ENCODE assay signal across 8 cellular contexts in the genomic region with DNA sequence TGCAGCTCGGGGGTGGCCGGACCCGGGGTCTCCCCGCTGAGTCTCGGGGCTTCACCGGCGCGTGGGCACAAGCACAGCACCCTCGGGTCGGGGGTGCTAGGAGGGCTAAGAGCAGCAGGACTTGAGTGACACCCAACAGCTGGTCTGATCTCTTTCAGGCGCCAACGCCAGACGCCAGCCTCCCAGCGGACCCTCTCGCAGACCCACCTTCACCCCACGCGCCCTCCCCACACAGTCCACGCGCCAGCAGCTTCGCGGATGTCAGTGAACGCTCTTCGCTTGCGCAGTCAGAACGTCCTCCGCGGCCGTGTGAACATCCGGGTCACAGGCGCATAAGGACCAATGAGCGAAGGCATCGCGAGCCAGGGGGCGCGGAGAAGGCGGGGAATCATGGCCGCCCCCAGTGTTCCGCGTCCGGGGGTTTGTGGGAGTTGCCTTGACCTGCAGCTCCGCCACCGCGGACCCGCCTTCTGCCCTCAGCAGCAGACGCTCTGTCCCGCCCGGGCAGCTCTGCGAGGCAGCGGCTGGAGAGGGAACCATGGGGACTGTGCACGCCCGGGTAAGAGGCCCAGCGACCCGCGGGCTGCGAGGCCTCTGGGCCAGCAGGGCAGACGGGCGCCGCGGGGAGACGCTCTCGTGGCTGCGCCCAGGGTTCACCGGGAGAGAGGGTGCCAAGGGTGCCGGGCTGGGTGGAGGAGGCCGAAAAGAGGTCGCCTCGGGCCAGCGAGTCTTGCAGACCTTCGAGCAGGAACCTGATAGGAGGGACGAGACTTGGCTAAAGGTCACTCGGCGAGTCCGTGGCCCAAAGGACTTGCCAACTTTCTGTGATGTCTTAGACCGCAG. TPM values are rescaled to one million over a fixed set of nuclear protein-coding genes. Genes with fewer than 3 reads are reported as not detected.
DNase-seq lines count a peak whose midpoint lies in the region; ATAC-seq and TF ChIP-seq lines count a peak whose summit lies in the region.

SAMM50 (plus strand) TSS at position 403 of the 843 bp plus-strand sequence; CDS start at position 539, 136 bp downstream.

- WGBS in adrenal gland, 4 donors: 0 to 1% (median 0%) methylated on average over 25 to 74 of the region's 74 CpGs
- 0 to 1% (median 0%) methylated on average over 51 to 74 of the region's 74 CpGs for WGBS in heart left ventricle, 4 donors
- 0 to 1% methylated on average over 19 to 59 of the region's 74 CpGs for WGBS in upper lobe of left lung, 2 donors

- intact Hi-C loops in adrenal gland (cut with DNase I) (no loop called here), heart left ventricle (cut with DNase I) (no loop called here), posterior cingulate gyrus (cut with DNase I) (no loop called here)

- no peaks in the 10 kb centered on the region for H3K36me3 ChIP-seq in adrenal gland (replicated peaks in 1 of 2)
- H3K36me3 ChIP-seq in heart left ventricle: no peaks in the 10 kb centered on the region
- no peaks in the 10 kb centered on the region for H3K36me3 ChIP-seq in upper lobe of left lung

- ATAC-seq in HG02678 (IDR thresholded peaks at IDR 0.05; ENCODE audit: unreplicated experiment): peak; percentile 95
- ATAC-seq in heart left ventricle: peak; percentile 97 to 100 (median 98)
- peak; percentile 96 to 99 for ATAC-seq in upper lobe of left lung (ENCODE audit: low FRiP score in 2 of 2)

- H3K4me3 ChIP-seq in GM12865 (ENCODE audit: low read depth, low read length): peak within 1 kb of the TSS; percentile 99
- H3K4me3 ChIP-seq in adrenal gland: peak within 1 kb of the TSS; percentile 11 to 95 (median 53)
- peak within 1 kb of the TSS; percentile 52 to 97 (median 84) for H3K4me3 ChIP-seq in heart left ventricle
- H3K4me3 ChIP-seq in upper lobe of left lung: peak within 1 kb of the TSS; percentile 81 to 98 (median 90)

- DNase-seq in GM12865 (ENCODE audit: low read depth): peak; percentile 96
- DNase-seq in NCI-H128 (lab: John Stamatoyannopoulos, UW; ENCODE audit: unreplicated experiment): peak; percentile 59
- DNase-seq in T-helper 1 cell: peak; percentile 76 to 91 (median 85)
- DNase-seq in adrenal gland: peak; percentile 89 to 96 (median 94)
- DNase-seq in heart left ventricle: peak; percentile 94 to 96 (median 95)
- DNase-seq in posterior cingulate gyrus: peak; percentile 93 to 99 (median 95)
- DNase-seq in upper lobe of left lung: peak; percentile 94 to 95

- H3K9me3 ChIP-seq in adrenal gland (replicated peaks in 1 of 3) (no peaks in the 10 kb centered on the region), heart left ventricle (no peaks in the 10 kb centered on the region), upper lobe of left lung (no peaks in the 10 kb centered on the region)

- no peak for TF ChIP-seq EP300 in upper lobe of left lung (IDR thresholded peaks at IDR 0.05)

- H3K4me1 ChIP-seq in adrenal gland (replicated peaks in 1 of 2): peaks cover 23 to 33% of the 10 kb centered on the region in 2 donors
- peaks cover 0 to 35% (median 30%) of the 10 kb centered on the region in 12 donors for H3K4me1 ChIP-seq in heart left ventricle
- peaks cover 27 to 38% (median 28%) of the 10 kb centered on the region in 4 donors for H3K4me1 ChIP-seq in upper lobe of left lung

- H3K27ac ChIP-seq in adrenal gland: peak within 1 kb of the TSS in 4 of 5 donors; percentile 78 to 96 (median 84)
- peak within 1 kb of the TSS; percentile 73 to 94 (median 91) for H3K27ac ChIP-seq in heart left ventricle
- H3K27ac ChIP-seq in upper lobe of left lung: peak within 1 kb of the TSS; percentile 81 to 91 (median 84)

- no peaks in the 10 kb centered on the region for H3K27me3 ChIP-seq in adrenal gland
- peaks cover 0 to 5% (median 0%) of the 10 kb centered on the region in 9 donors for H3K27me3 ChIP-seq in heart left ventricle
- H3K27me3 ChIP-seq in upper lobe of left lung: no peaks in the 10 kb centered on the region

- TF ChIP-seq POLR2A in adrenal gland (IDR thresholded peaks at IDR 0.05) (peak; percentile 12 to 72), heart left ventricle (IDR thresholded peaks at IDR 0.05) (peak in 1 of 2 donors; percentile 71), upper lobe of left lung (IDR thresholded peaks at IDR 0.05) (peak in 2 of 4 donors; percentile 67 to 74)

- TF ChIP-seq CTCF in GM12865 (IDR thresholded peaks at IDR 0.05; ENCODE audit: insufficient read depth, low read depth, low read length, missing control alignments) (no peak), adrenal gland (IDR thresholded peaks at IDR 0.05) (peak in 1 of 6 experiments; percentile 7), heart left ventricle (IDR thresholded peaks at IDR 0.05) (peak in 3 of 12 donors; percentile 12 to 14 (median 12)), upper lobe of left lung (IDR thresholded peaks at IDR 0.05) (no peak)

RNA-seq across cellular contexts. Expression of gene SAMM50, which starts in this region (rescaled TPM):
- 10 to 100 TPM; 44.9 to 85.7 (median 58.4) TPM for total RNA-seq in adrenal gland
- 10 to 100 TPM; 15.8 to 91.5 (median 18.7) TPM for polyA plus RNA-seq in adrenal gland
- 10 to 100 TPM; 53.2 to 74.8 (median 68.5) TPM for total RNA-seq in heart left ventricle
- 10 to 100 TPM; 32.5 to 54.7 TPM for polyA plus RNA-seq in heart left ventricle
- 10 to 100 TPM; 17.8 to 34.7 (median 25.0) TPM for total RNA-seq in upper lobe of left lung

Comparison
In these comparisons a context has a peak if more than half of its experiments do, and no peak if none do; other contexts are left out.
1. Peak in every context shown above with its lines: DNase-seq, ATAC-seq, H3K4me3 ChIP-seq and H3K27ac ChIP-seq.